In the genomic region with DNA sequence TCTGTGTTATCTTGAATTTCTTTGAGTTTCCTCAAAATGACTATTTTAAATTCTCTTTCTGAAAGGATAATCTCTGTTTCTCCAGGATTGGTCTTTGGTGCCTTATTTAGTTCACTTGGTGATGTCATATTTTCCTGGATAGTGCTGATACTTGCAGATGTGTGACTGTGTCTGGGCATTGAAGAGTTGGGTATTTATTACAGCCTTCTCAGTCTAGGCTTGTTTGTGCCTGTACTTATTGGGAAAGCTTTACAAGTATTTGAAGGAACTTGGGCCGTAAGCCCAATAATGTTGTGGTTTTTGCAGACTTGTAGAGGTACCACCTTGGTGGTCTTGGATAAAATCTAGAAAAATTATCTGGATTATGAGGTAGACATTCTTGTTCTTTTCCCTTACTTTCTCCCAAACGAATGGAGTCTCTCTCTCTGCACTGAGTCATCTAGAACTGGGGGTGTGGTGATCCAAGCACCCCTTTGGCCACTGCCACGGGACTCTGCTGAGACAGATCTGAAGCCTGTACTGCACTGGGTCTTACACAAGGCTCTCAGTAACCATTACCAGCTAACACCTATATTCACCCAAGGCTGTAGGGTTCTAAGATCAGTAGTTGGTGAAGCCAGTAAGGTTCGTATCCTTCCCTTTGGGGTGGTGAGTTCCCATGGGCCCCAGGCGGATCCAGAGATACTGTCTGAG, we compare ENCODE assay signal across 18 cellular contexts.
DNase-seq lines count a peak whose midpoint lies in the region; ATAC-seq and TF ChIP-seq lines count a peak whose summit lies in the region.
"Had no signal": no experiment of that assay in that cellular context is flagged by ENCODE, and none has a peak within 500 bp of the region (broad histone marks: within the 10 kb centered on the region; RNA-seq: fewer than 3 reads in every experiment).

No MANE protein-coding gene starts in this region.

- H3K27ac Mint-ChIP-seq in MCF 10A (ENCODE audit: low read depth, unreplicated experiment), result no peak overlapping the region
- H3K27ac Mint-ChIP-seq in activated naive CD4-positive, alpha-beta T cell treated with anti-CD3 and anti-CD28 coated beads, Interleukin-2, amount 50 U/mL, for 72 hours, result no peak overlapping the region
- H3K27ac Mint-ChIP-seq: CD4-positive, alpha-beta T cell had no signal

- no peak overlapping the region for H3K4me3 ChIP-seq in mammary epithelial cell (replicated peaks in 1 of 3; ENCODE audit: insufficient read depth in 1 of 3, low read depth in 2 of 3, low read length in 3 of 3)
- H3K4me3 ChIP-seq in osteoblast (ENCODE audit: insufficient read depth, low read length), result no peak overlapping the region
- H3K4me3 ChIP-seq: A549 had no signal

- H3K9me3 ChIP-seq in mammary epithelial cell (replicated peaks; ENCODE audit: insufficient read depth, low read length) (no peaks in the 10 kb centered on the region), osteoblast (ENCODE audit: low read depth, low read length) (no peaks in the 10 kb centered on the region)
- H3K9me3 ChIP-seq: A549 had no signal

- H3K36me3 Mint-ChIP-seq in MCF 10A (ENCODE audit: insufficient read depth, unreplicated experiment), result no peaks in the 10 kb centered on the region
- no peaks in the 10 kb centered on the region for H3K36me3 Mint-ChIP-seq in activated naive CD4-positive, alpha-beta T cell treated with anti-CD3 and anti-CD28 coated beads, Interleukin-2, amount 50 U/mL, for 72 hours

- no peaks in the 10 kb centered on the region for H3K27me3 Mint-ChIP-seq in MCF 10A (ENCODE audit: insufficient read depth, unreplicated experiment)
- H3K27me3 Mint-ChIP-seq: CD4-positive, alpha-beta T cell had no signal

- CTCF ChIA-PET in mammary epithelial cell (lab: Charles Lee; ENCODE audit: low non-redundant PET) (no interaction called here), MCF 10A (lab: Yijun Ruan, JAX) (interaction anchor here (0.6 kb wide), 1 partner anchor 1008 kb away, joined by 3 read pairs; no protein-coding TSS in a partner anchor), HEK293T (lab: Yijun Ruan, JAX) (no interaction called here)

- H3K36me3 ChIP-seq in mammary epithelial cell (ENCODE audit: insufficient read depth, low read length) (no peaks in the 10 kb centered on the region), osteoblast (ENCODE audit: insufficient read depth, low read length) (no peaks in the 10 kb centered on the region)

- H3K4me1 ChIP-seq in mammary epithelial cell (ENCODE audit: insufficient read depth, low read length) (no peaks in the 10 kb centered on the region), osteoblast (ENCODE audit: insufficient read depth, low read length) (no peaks in the 10 kb centered on the region)
- H3K4me1 ChIP-seq: A549 had no signal

- H3K79me2 ChIP-seq in mammary epithelial cell (ENCODE audit: insufficient read depth, low read length), result no peaks in the 10 kb centered on the region
- no peaks in the 10 kb centered on the region for H3K79me2 ChIP-seq in osteoblast (ENCODE audit: insufficient read depth, low read length)

- no TSS peak for BruUV-seq in mammary epithelial cell (replicated peaks; lab: Mats Ljungman, UMichigan)
- no TSS peak for BruUV-seq in MCF 10A (replicated peaks; lab: Mats Ljungman, UMichigan)

- H3K4me2 ChIP-seq in mammary epithelial cell (ENCODE audit: insufficient read depth, low read depth, low read length), result no peak overlapping the region
- no peak overlapping the region for H3K4me2 ChIP-seq in osteoblast (ENCODE audit: insufficient read depth, low read length)
- H3K4me2 ChIP-seq: A549 had no signal

- no peak overlapping the region for H3K4me3 Mint-ChIP-seq in MCF 10A (ENCODE audit: unreplicated experiment)
- H3K4me3 Mint-ChIP-seq: CD4-positive, alpha-beta T cell had no signal

- DNase-seq in mammary epithelial cell (peak; percentile 58), MCF 10A (ENCODE audit: unreplicated experiment) (no peak), osteoblast (ENCODE audit: insufficient read length, low spot score, missing footprints) (peak; percentile 1), COLO829 (ENCODE audit: low spot score) (no peak), HEK293T (ENCODE audit: extremely low spot score) (no peak)
- DNase-seq in activated naive CD4-positive, alpha-beta T cell treated with anti-CD3 and anti-CD28 coated beads, Interleukin-2, amount 50 U/mL, for 72 hours (ENCODE audit: low spot score in 2 of 2), result no peak
- DNase-seq: AML-193; CD4-positive, alpha-beta T cell; DMS153; DMS79; GDM1; GOT3; H7 had no signal

- peak; percentile 55 for ATAC-seq in esophagus mucosa
- no peak for ATAC-seq in activated naive CD4-positive, alpha-beta T cell treated with anti-CD3 and anti-CD28 coated beads, Interleukin-2, amount 50 U/mL, for 72 hours
- ATAC-seq: A549, HCT116 had no signal

- POLR2A ChIA-PET in MCF 10A (lab: Yijun Ruan, JAX) (interaction anchor here (0.5 kb wide), 1 partner anchor 27 kb away, joined by 5 read pairs; no protein-coding TSS in a partner anchor), HEK293T (lab: Yijun Ruan, JAX) (no interaction called here)

- H4K20me1 ChIP-seq in mammary epithelial cell (ENCODE audit: insufficient read depth, low read length) (no peaks in the 10 kb centered on the region), osteoblast (ENCODE audit: insufficient read depth, low read length) (no peaks in the 10 kb centered on the region)

- TF ChIP-seq CTCF in mammary epithelial cell (conservative IDR thresholded peaks at IDR 0.05 in 1 of 2, IDR thresholded peaks at IDR 0.05 in 1 of 2; ENCODE audit: extremely low read depth in 1 of 2, insufficient read depth in 1 of 2, low read depth in 1 of 2, low read length in 2 of 2) (no peak), MCF 10A (IDR thresholded peaks at IDR 0.05; ENCODE audit: unreplicated experiment) (no peak), osteoblast (IDR thresholded peaks at IDR 0.05; ENCODE audit: extremely low read depth, low read depth, low read length) (no peak)

- 38% methylated on average over 5 of the region's 5 CpGs for WGBS in mammary epithelial cell (ENCODE audit: low coverage, missing lambda C conversion rate)

- H3K9me3 Mint-ChIP-seq in MCF 10A (ENCODE audit: unreplicated experiment), result peaks cover 5% of the 10 kb centered on the region
- peaks cover 0 to 7% of the 10 kb centered on the region in 2 donors for H3K9me3 Mint-ChIP-seq in activated naive CD4-positive, alpha-beta T cell treated with anti-CD3 and anti-CD28 coated beads, Interleukin-2, amount 50 U/mL, for 72 hours

- intact Hi-C loops in mammary epithelial cell (cut with micrococcal nuclease) (no loop called here), MCF 10A (cut with micrococcal nuclease) (no loop called here)

- H3K27me3 ChIP-seq in mammary epithelial cell (ENCODE audit: insufficient read depth, low read length) (no peaks in the 10 kb centered on the region), osteoblast (ENCODE audit: insufficient read depth, low read length) (no peaks in the 10 kb centered on the region)

- in situ Hi-C loops in mammary epithelial cell (cut with MboI; ENCODE audit: low sequenced_read_pairs in 2 of 2), result no loop called here

- no peak overlapping the region for H3K27ac ChIP-seq in mammary epithelial cell (ENCODE audit: insufficient read depth, low read depth, low read length)
- H3K27ac ChIP-seq in osteoblast (ENCODE audit: low read depth, low read length), result no peak overlapping the region
- H3K27ac ChIP-seq: 22Rv1, A549, C4-2B had no signal

- peak overlapping the region; percentile 24 for H2AFZ ChIP-seq in mammary epithelial cell (ENCODE audit: low read depth, low read length)
- H2AFZ ChIP-seq in osteoblast (ENCODE audit: low read length), result no peak overlapping the region

- dilution Hi-C loops in mammary epithelial cell (cut with HindIII; ENCODE audit: low sequenced_read_pairs), result no loop called here

- no peak overlapping the region for H3K9ac ChIP-seq in mammary epithelial cell (ENCODE audit: insufficient read depth, low read length)

- H3K4me1 Mint-ChIP-seq in MCF 10A (ENCODE audit: insufficient read depth, unreplicated experiment), result no peaks in the 10 kb centered on the region

TF ChIP-seq in HEK293T, 16 proteins besides CTCF, POLR2A, EP300 and RAD21:
- no peak for TF ChIP-seq SUZ12 (IDR thresholded peaks at IDR 0.05)
- TF ChIP-seq ARNT (IDR thresholded peaks at IDR 0.05), result no peak
- TF ChIP-seq, protein P1, sequence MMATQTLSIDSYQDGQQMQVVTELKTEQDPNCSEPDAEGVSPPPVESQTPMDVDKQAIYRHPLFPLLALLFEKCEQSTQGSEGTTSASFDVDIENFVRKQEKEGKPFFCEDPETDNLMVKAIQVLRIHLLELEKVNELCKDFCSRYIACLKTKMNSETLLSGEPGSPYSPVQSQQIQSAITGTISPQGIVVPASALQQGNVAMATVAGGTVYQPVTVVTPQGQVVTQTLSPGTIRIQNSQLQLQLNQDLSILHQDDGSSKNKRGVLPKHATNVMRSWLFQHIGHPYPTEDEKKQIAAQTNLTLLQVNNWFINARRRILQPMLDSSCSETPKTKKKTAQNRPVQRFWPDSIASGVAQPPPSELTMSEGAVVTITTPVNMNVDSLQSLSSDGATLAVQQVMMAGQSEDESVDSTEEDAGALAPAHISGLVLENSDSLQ (IDR thresholded peaks at IDR 0.05), result no peak
- no peak for TF ChIP-seq HDGF (IDR thresholded peaks at IDR 0.05; ENCODE audit: borderline replicate concordance)

Comparison
In these comparisons a context has a peak if more than half of its experiments do, and no peak if none do; other contexts are left out.
1. DNase-seq: peak in mammary epithelial cell (single experiment) and osteoblast (single experiment); none in MCF 10A (single experiment), COLO829 (single experiment), HEK293T (single experiment) and activated naive CD4-positive, alpha-beta T cell treated with anti-CD3 and anti-CD28 coated beads, Interleukin-2, amount 50 U/mL, for 72 hours (0 of 2).